Comparison of ENCODE assay signal across 27 cellular contexts in the genomic region with DNA sequence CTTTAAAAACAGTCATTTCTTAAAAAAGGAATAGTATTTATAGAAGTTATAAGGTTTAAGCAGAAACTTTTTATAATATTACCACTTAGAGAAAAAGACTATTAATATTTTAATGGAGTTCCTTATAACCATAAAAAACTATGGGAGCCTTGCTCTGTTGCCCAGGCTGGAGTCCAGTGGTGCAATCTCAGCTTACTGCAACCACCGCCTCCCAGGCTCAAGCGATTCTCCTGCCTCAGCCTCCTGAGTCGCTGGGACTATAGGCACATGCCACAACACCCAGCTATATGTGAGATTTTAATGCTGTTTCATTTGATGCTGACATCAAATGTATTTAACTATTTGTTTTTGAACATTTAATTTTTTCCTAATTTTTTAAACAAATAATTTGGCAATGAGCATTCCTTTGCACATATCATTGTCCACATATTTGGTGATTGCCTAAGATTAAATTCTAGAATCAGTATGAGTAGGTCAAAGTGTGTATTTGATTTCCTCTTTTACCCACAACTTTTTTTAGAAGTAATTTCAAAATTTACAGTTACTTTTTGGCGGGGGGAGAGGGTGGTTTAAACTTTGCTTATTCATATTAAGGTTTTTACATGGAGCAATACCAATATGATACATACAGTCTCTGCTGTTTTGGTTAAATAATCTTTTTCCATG.
DNase-seq lines count a peak whose midpoint lies in the region; ATAC-seq and TF ChIP-seq lines count a peak whose summit lies in the region.
"Had no signal": no experiment of that assay in that cellular context is flagged by ENCODE, and none has a peak within 500 bp of the region (broad histone marks: within the 10 kb centered on the region; RNA-seq: fewer than 3 reads in every experiment).

No MANE protein-coding gene starts in this region.

- no peak overlapping the region for H3K4me3 Mint-ChIP-seq in MCF 10A (ENCODE audit: unreplicated experiment)
- H3K4me3 Mint-ChIP-seq: activated naive CD8-positive, alpha-beta T cell treated with anti-CD3 and anti-CD28 coated beads, Interleukin-2, amount 10 ng/mL, durations not matched to agents 7 days and 5 days; CD4-positive, alpha-beta T cell had no signal

- CTCF ChIA-PET in MCF 10A (lab: Yijun Ruan, JAX) = no interaction called here
- CTCF ChIA-PET in mammary epithelial cell (lab: Charles Lee; ENCODE audit: low non-redundant PET) = no interaction called here

- no peak overlapping the region for H2AFZ ChIP-seq in mammary epithelial cell (ENCODE audit: low read depth, low read length)

- peaks cover 2% of the 10 kb centered on the region for H4K20me1 ChIP-seq in mammary epithelial cell (ENCODE audit: insufficient read depth, low read length)

- POLR2A ChIA-PET in MCF 10A (lab: Yijun Ruan, JAX) = no interaction called here

- dilution Hi-C loops in mammary epithelial cell (cut with HindIII; ENCODE audit: low sequenced_read_pairs) = no loop called here

- H3K27ac ChIP-seq in mammary epithelial cell (ENCODE audit: insufficient read depth, low read depth, low read length) (no peak overlapping the region), vagina (peak overlapping the region; percentile 21)
- H3K27ac ChIP-seq: body of pancreas, esophagus squamous epithelium, neutrophil had no signal

- H3K4me1 ChIP-seq in mammary epithelial cell (ENCODE audit: insufficient read depth, low read length) (peaks cover 5% of the 10 kb centered on the region), vagina (peaks cover 16% of the 10 kb centered on the region)
- H3K4me1 ChIP-seq: esophagus squamous epithelium had no signal

- intact Hi-C loops in MCF 10A (cut with micrococcal nuclease) = no loop called here
- intact Hi-C loops in mammary epithelial cell (cut with micrococcal nuclease) = no loop called here
- intact Hi-C loops in vagina (cut with DNase I) = loop anchor here (5.0 kb wide), 1 partner anchor 444 kb away; no protein-coding TSS in a partner anchor

- peaks cover 10% of the 10 kb centered on the region for H3K4me1 Mint-ChIP-seq in MCF 10A (ENCODE audit: insufficient read depth, unreplicated experiment)
- H3K4me1 Mint-ChIP-seq: activated naive CD8-positive, alpha-beta T cell treated with anti-CD3 and anti-CD28 coated beads, Interleukin-2, amount 10 ng/mL, durations not matched to agents 7 days and 5 days had no signal

- H3K27ac Mint-ChIP-seq in MCF 10A (ENCODE audit: low read depth, unreplicated experiment) = no peak overlapping the region
- H3K27ac Mint-ChIP-seq: activated naive CD8-positive, alpha-beta T cell treated with anti-CD3 and anti-CD28 coated beads, Interleukin-2, amount 10 ng/mL, durations not matched to agents 7 days and 5 days; CD4-positive, alpha-beta T cell had no signal

- in situ Hi-C loops in mammary epithelial cell (cut with MboI; ENCODE audit: low sequenced_read_pairs in 2 of 2) = no loop called here

- TF ChIP-seq CTCF in MCF 10A (IDR thresholded peaks at IDR 0.05; ENCODE audit: unreplicated experiment) = no peak
- no peak for TF ChIP-seq CTCF in mammary epithelial cell (conservative IDR thresholded peaks at IDR 0.05 in 1 of 2, IDR thresholded peaks at IDR 0.05 in 1 of 2; ENCODE audit: extremely low read depth in 1 of 2, insufficient read depth in 1 of 2, low read depth in 1 of 2, low read length in 2 of 2)
- no peak for TF ChIP-seq CTCF in fibroblast of mammary gland (conservative IDR thresholded peaks at IDR 0.05; ENCODE audit: control insufficient read depth, insufficient read depth, low read depth, low read length)
- TF ChIP-seq CTCF in vagina (IDR thresholded peaks at IDR 0.05) = no peak

- H3K4me3 ChIP-seq in mammary epithelial cell (replicated peaks in 1 of 3; ENCODE audit: insufficient read depth in 1 of 3, low read depth in 2 of 3, low read length in 3 of 3) (no peak overlapping the region), fibroblast of mammary gland (ENCODE audit: control insufficient read depth, low read depth, low read length) (no peak overlapping the region), vagina (no peak overlapping the region)
- H3K4me3 ChIP-seq: body of pancreas, esophagus squamous epithelium, GM12878, heart left ventricle had no signal

- no TSS peak for BruUV-seq in MCF 10A (replicated peaks; lab: Mats Ljungman, UMichigan)
- no TSS peak for BruUV-seq in mammary epithelial cell (replicated peaks; lab: Mats Ljungman, UMichigan)

- TF ChIP-seq POLR2A in vagina (IDR thresholded peaks at IDR 0.05) = no peak

- H3K36me3 Mint-ChIP-seq in MCF 10A (ENCODE audit: insufficient read depth, unreplicated experiment) = peaks cover 63% of the 10 kb centered on the region
- H3K36me3 Mint-ChIP-seq: activated naive CD8-positive, alpha-beta T cell treated with anti-CD3 and anti-CD28 coated beads, Interleukin-2, amount 10 ng/mL, durations not matched to agents 7 days and 5 days had no signal

- peaks cover 32% of the 10 kb centered on the region for H3K36me3 ChIP-seq in mammary epithelial cell (ENCODE audit: insufficient read depth, low read length)
- H3K36me3 ChIP-seq in vagina = peaks cover 0 to 13% of the 10 kb centered on the region in 2 donors
- H3K36me3 ChIP-seq: heart left ventricle, neutrophil had no signal

- H3K9me3 ChIP-seq in mammary epithelial cell (replicated peaks; ENCODE audit: insufficient read depth, low read length) (no peaks in the 10 kb centered on the region), vagina (no peaks in the 10 kb centered on the region)
- H3K9me3 ChIP-seq: body of pancreas, esophagus squamous epithelium, heart left ventricle, neutrophil had no signal

- no peaks in the 10 kb centered on the region for H3K79me2 ChIP-seq in mammary epithelial cell (ENCODE audit: insufficient read depth, low read length)

- 94% methylated on average over 4 of the region's 4 CpGs for WGBS in mammary epithelial cell (ENCODE audit: low coverage, missing lambda C conversion rate)

- H3K9me3 Mint-ChIP-seq in MCF 10A (ENCODE audit: unreplicated experiment) = no peaks in the 10 kb centered on the region
- H3K9me3 Mint-ChIP-seq: activated naive CD8-positive, alpha-beta T cell treated with anti-CD3 and anti-CD28 coated beads, Interleukin-2, amount 10 ng/mL, durations not matched to agents 7 days and 5 days; CD4-positive, alpha-beta T cell had no signal

- DNase-seq in MCF 10A (ENCODE audit: unreplicated experiment) (peak; percentile 5), mammary epithelial cell (no peak), NOMO-1 (lab: John Stamatoyannopoulos, UW; ENCODE audit: unreplicated experiment in 2 of 2) (peak; percentile 62 to 87), fibroblast of mammary gland (ENCODE audit: low read depth) (peak; percentile 23), vagina (ENCODE audit: extremely low spot score in 2 of 2) (no peak), NCI-H345 (lab: John Stamatoyannopoulos, UW) (no peak)
- DNase-seq in stimulated activated CD4-positive, alpha-beta T cell treated with anti-CD3 and anti-CD28 coated beads, Interleukin-2, amount 100 ng/mL, for 48 hours = no peak
- DNase-seq: 8988T; activated CD4-positive, alpha-beta T cell treated with anti-CD3 and anti-CD28 coated beads, Interleukin-2, amount 50 U/mL, for 1 hour; activated CD8-positive, alpha-beta memory T cell treated with anti-CD3 and anti-CD28 coated beads, Interleukin-2, amount 50 U/mL, for 4 hours; activated naive CD8-positive, alpha-beta T cell treated with anti-CD3 and anti-CD28 coated beads, Interleukin-2, amount 10 ng/mL, durations not matched to agents 7 days and 5 days; body of pancreas; CD4-positive, alpha-beta T cell; DMS153; esophagus squamous epithelium; GF-D8; GOT3; heart left ventricle; KBM-7; NCI-H1092 treated with DMSO at 0.1 percent for 48 hours; NCI-H2081; NCI-H446 treated with DMSO at 0.1 percent for 48 hours; stimulated activated CD4-positive, alpha-beta T cell treated with anti-CD3 and anti-CD28 coated beads, Interleukin-12 subunit alpha, Interleukin-12 subunit beta, amount 100 ng/mL, for 4 hours; stimulated activated CD8-positive, alpha-beta memory T cell treated with anti-CD3 and anti-CD28 coated beads, Interleukin-4, amount 100 ng/mL, for 48 hours had no signal

- no peaks in the 10 kb centered on the region for H3K27me3 Mint-ChIP-seq in MCF 10A (ENCODE audit: insufficient read depth, unreplicated experiment)

- H3K9ac ChIP-seq in mammary epithelial cell (ENCODE audit: insufficient read depth, low read length) = no peak overlapping the region

- no peaks in the 10 kb centered on the region for H3K27me3 ChIP-seq in mammary epithelial cell (ENCODE audit: insufficient read depth, low read length)
- no peaks in the 10 kb centered on the region for H3K27me3 ChIP-seq in vagina
- H3K27me3 ChIP-seq: body of pancreas, esophagus squamous epithelium, heart left ventricle, neutrophil had no signal

- no peak for ATAC-seq in GM18520 (IDR thresholded peaks at IDR 0.05; ENCODE audit: unreplicated experiment)
- ATAC-seq: body of pancreas, GM12878, heart left ventricle had no signal

- no peak overlapping the region for H3K4me2 ChIP-seq in mammary epithelial cell (ENCODE audit: insufficient read depth, low read depth, low read length)

Comparison
In these comparisons a context has a peak if more than half of its experiments do, and no peak if none do; other contexts are left out.
1. DNase-seq: peak in MCF 10A (single experiment), NOMO-1 (2 of 2) and fibroblast of mammary gland (single experiment); none in mammary epithelial cell (single experiment), vagina (0 of 2), stimulated activated CD4-positive, alpha-beta T cell treated with anti-CD3 and anti-CD28 coated beads, Interleukin-2, amount 100 ng/mL, for 48 hours (0 of 2) and NCI-H345 (single experiment).